ENCODE assay signal across 1 cellular context in the genomic region with DNA sequence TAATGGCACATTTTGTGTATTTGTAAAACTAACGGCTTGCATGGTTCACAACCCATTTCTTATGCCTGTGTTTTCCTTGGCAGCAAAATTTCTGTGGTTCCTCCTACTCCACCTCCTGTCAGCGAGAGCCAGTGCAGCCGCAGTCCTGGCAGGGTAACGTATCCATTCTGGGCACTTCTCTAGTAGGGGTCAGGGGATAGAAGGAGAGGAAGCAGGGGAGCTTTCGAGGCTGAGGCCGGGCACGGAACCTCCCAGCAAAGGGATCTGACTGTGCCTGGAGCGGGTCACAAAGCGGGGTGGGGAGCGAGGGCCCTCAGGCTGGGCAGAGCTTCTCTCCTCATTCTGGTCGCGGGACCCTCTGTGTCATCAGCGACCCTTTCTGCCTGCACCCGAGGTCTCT.
A peak's percentile ranks its signal among the peaks of the same experiment; 100 is the strongest.
TF ChIP-seq lines count a peak whose summit lies in the region.

No MANE protein-coding gene starts in this region.

TF ChIP-seq in K562, 482 proteins besides CTCF, POLR2A, EP300 and RAD21:
- TF ChIP-seq SMARCE1 (IDR thresholded peaks at IDR 0.05) (no peak), PURB (CRISPR knock-in tag; IDR thresholded peaks at IDR 0.05; ENCODE audit: low read depth) (0 out of 2 replicates have a peak, but pooled peaks have one; percentile 64)
